Comparison of ENCODE assay signal across 18 cellular contexts in the genomic region with DNA sequence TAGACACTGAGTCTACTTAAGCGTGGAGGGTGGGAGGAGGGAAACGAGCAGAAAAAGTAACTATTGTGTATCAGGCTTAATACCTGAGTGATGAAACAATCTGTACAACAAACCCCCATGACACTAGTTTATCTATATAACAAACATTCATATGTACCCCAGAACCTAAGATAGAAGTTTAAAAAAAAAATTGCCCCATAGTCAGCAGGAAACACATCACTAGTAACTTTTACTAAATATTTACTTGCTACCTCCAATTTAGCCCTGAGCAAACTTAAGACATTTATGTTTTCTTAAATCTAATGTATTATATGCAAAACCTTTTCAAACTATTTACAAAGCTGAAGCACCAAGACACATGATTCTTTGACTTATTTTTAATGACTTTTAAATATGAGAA. TPM values are rescaled to one million over a fixed set of nuclear protein-coding genes. Genes with fewer than 3 reads are reported as not detected.
DNase-seq lines count a peak whose midpoint lies in the region; TF ChIP-seq lines count a peak whose summit lies in the region.
"Had no signal": no experiment of that assay in that cellular context is flagged by ENCODE, and none has a peak within 500 bp of the region (broad histone marks: within the 10 kb centered on the region; RNA-seq: fewer than 3 reads in every experiment).

No MANE protein-coding gene starts in this region.

- H4K20me1 ChIP-seq in OCI-LY1 (ENCODE audit: insufficient read depth, low read length) = no peaks in the 10 kb centered on the region; the same call in 1 of the 2 replicates

- H3K4me3 Mint-ChIP-seq in neural crest cell (peak overlapping the region; percentile 10), Calu3 (ENCODE audit: low read depth, unreplicated experiment) (no peak overlapping the region), endothelial cell (ENCODE audit: unreplicated experiment) (no peak overlapping the region)

- BruUV-seq in Calu3 (replicated peaks; lab: Mats Ljungman, UMichigan) = no TSS peak

- H3K4me3 ChIP-seq in OCI-LY1 (ENCODE audit: low read depth, low read length, poor library complexity, severe bottlenecking) (no peak overlapping the region), vagina (no peak overlapping the region)
- H3K4me3 ChIP-seq: A549, BLaER1, Peyer's patch, SJSA1 had no signal

- CTCF ChIA-PET in Calu3 (lab: Charles Lee) = no interaction called here

- TF ChIP-seq CTCF in OCI-LY1 (IDR thresholded peaks at IDR 0.05; ENCODE audit: low read length) (no peak), neural crest cell (conservative IDR thresholded peaks at IDR 0.05) (no peak), Calu3 (IDR thresholded peaks at IDR 0.05; ENCODE audit: unreplicated experiment) (no peak), vagina (IDR thresholded peaks at IDR 0.05) (no peak), endothelial cell (IDR thresholded peaks at IDR 0.05; ENCODE audit: unreplicated experiment) (no peak)

- DNase-seq in G401 (ENCODE audit: low spot score) (peak; percentile 25), epithelial cell of prostate (ENCODE audit: low read depth, low spot score) (no peak), neural crest cell (ENCODE audit: low read depth, low spot score) (no peak), Calu3 (no peak), vagina (ENCODE audit: extremely low spot score in 2 of 2) (no peak), endothelial cell (ENCODE audit: low spot score) (no peak)
- DNase-seq in activated T-cell treated with anti-CD3 and anti-CD28 coated beads, Interleukin-2, amount 50 U/mL, for 1 hour = no peak
- DNase-seq: CD4-positive, alpha-beta memory T cell; EL; KG1; NCI-H1417 treated with DMSO at 0.1 percent for 48 hours; NCI-H2029 treated with DMSO at 0.1 percent for 48 hours; NCI-H2171 treated with DMSO at 0.1 percent for 48 hours; Peyer's patch had no signal

- peaks cover 6% of the 10 kb centered on the region; the same call in 1 of the 2 replicates for H3K36me3 ChIP-seq in OCI-LY1 (ENCODE audit: insufficient read depth, low read length)
- H3K36me3 ChIP-seq in vagina = no peaks in the 10 kb centered on the region
- H3K36me3 ChIP-seq: Peyer's patch had no signal

- H3K27ac ChIP-seq in OCI-LY1 (ENCODE audit: low read depth, low read length, poor library complexity, severe bottlenecking) (no peak overlapping the region), epithelial cell of prostate (peak overlapping the region; percentile 91), vagina (no peak overlapping the region)
- H3K27ac ChIP-seq: A549, BLaER1, Peyer's patch, SJSA1 had no signal

- no peak for TF ChIP-seq POLR2A in vagina (IDR thresholded peaks at IDR 0.05)

- H3K9me2 ChIP-seq in OCI-LY1 (ENCODE audit: low read depth, low read length) = no peaks in the 10 kb centered on the region

- H3K9me3 Mint-ChIP-seq in neural crest cell (no peaks in the 10 kb centered on the region), Calu3 (ENCODE audit: low read depth, unreplicated experiment) (no peaks in the 10 kb centered on the region), endothelial cell (ENCODE audit: unreplicated experiment) (no peaks in the 10 kb centered on the region)

- no peaks in the 10 kb centered on the region for H3K27me3 ChIP-seq in OCI-LY1 (ENCODE audit: insufficient read depth, low read length)
- H3K27me3 ChIP-seq in vagina = no peaks in the 10 kb centered on the region
- H3K27me3 ChIP-seq: BLaER1, Peyer's patch, SJSA1 had no signal

- H3K4me1 Mint-ChIP-seq in neural crest cell = peaks cover 40% of the 10 kb centered on the region
- H3K4me1 Mint-ChIP-seq in Calu3 (ENCODE audit: low read depth, unreplicated experiment) = peaks cover 26% of the 10 kb centered on the region
- peaks cover 24% of the 10 kb centered on the region for H3K4me1 Mint-ChIP-seq in endothelial cell (ENCODE audit: unreplicated experiment)

- H3K9me3 ChIP-seq in OCI-LY1 (ENCODE audit: low read length) = no peaks in the 10 kb centered on the region
- H3K9me3 ChIP-seq in vagina = no peaks in the 10 kb centered on the region
- H3K9me3 ChIP-seq: A549, BLaER1, Peyer's patch, SJSA1 had no signal

- H3K9ac ChIP-seq in OCI-LY1 (ENCODE audit: low read length) = no peak overlapping the region; the same call in 1 of the 2 replicates
- H3K9ac ChIP-seq: BLaER1 had no signal

- peak overlapping the region; percentile 65 for H3K4me2 ChIP-seq in OCI-LY1 (ENCODE audit: low read length)
- H3K4me2 ChIP-seq: A549, BLaER1 had no signal

- no peaks in the 10 kb centered on the region for H3F3A ChIP-seq in OCI-LY1 (ENCODE audit: insufficient read depth, low read length)

- intact Hi-C loops in Calu3 (cut with micrococcal nuclease; ENCODE audit: unreplicated experiment) = no loop called here
- intact Hi-C loops in vagina (cut with DNase I) = loop anchor here (10.0 kb wide), 1 partner anchor 139 kb away; no protein-coding TSS in a partner anchor

- no peaks in the 10 kb centered on the region for H3K27me3 Mint-ChIP-seq in neural crest cell (ENCODE audit: low read depth)
- no peaks in the 10 kb centered on the region for H3K27me3 Mint-ChIP-seq in Calu3 (ENCODE audit: unreplicated experiment)
- H3K27me3 Mint-ChIP-seq in endothelial cell (ENCODE audit: unreplicated experiment) = peaks cover 9% of the 10 kb centered on the region

- H3K4me1 ChIP-seq in OCI-LY1 (ENCODE audit: insufficient read depth, low read length, severe bottlenecking) = peaks cover 72% of the 10 kb centered on the region
- peaks cover 98% of the 10 kb centered on the region for H3K4me1 ChIP-seq in vagina

- H3K36me3 Mint-ChIP-seq in neural crest cell (ENCODE audit: low read depth) = no peaks in the 10 kb centered on the region
- peaks cover 18% of the 10 kb centered on the region for H3K36me3 Mint-ChIP-seq in Calu3 (ENCODE audit: insufficient read depth, unreplicated experiment)
- H3K36me3 Mint-ChIP-seq in endothelial cell (ENCODE audit: low read depth, unreplicated experiment) = peaks cover 11% of the 10 kb centered on the region

- no peak overlapping the region for H3K27ac Mint-ChIP-seq in neural crest cell (ENCODE audit: unreplicated experiment)
- H3K27ac Mint-ChIP-seq in Calu3 (ENCODE audit: unreplicated experiment) = no peak overlapping the region
- no peak overlapping the region for H3K27ac Mint-ChIP-seq in endothelial cell (ENCODE audit: unreplicated experiment)

- no peak overlapping the region for H2AFZ ChIP-seq in OCI-LY1 (ENCODE audit: low read length)

- in situ Hi-C loops in G401 (cut with HindIII; ENCODE audit: low sequenced_read_pairs) = no loop called here

- H3K79me2 ChIP-seq in OCI-LY1 (ENCODE audit: insufficient read depth, low read length) = peaks cover 95% of the 10 kb centered on the region

RNA-seq across cellular contexts. Expression of a gene that starts 5.6 kb away (rescaled TPM):
- total RNA-seq in G401 (2014; rRNA removed; shearing (Covaris generic)) = 23.5 and 25.4 TPM in 2 replicates
- total RNA-seq in neural crest cell (48.6 and 49.9 TPM in 2 replicates), Calu3 (2022) (38.7 and 49.0 TPM in 2 replicates), vagina (102 TPM), endothelial cell (ENCODE audit: unreplicated experiment) (40.2 TPM)
